In the genomic region with DNA sequence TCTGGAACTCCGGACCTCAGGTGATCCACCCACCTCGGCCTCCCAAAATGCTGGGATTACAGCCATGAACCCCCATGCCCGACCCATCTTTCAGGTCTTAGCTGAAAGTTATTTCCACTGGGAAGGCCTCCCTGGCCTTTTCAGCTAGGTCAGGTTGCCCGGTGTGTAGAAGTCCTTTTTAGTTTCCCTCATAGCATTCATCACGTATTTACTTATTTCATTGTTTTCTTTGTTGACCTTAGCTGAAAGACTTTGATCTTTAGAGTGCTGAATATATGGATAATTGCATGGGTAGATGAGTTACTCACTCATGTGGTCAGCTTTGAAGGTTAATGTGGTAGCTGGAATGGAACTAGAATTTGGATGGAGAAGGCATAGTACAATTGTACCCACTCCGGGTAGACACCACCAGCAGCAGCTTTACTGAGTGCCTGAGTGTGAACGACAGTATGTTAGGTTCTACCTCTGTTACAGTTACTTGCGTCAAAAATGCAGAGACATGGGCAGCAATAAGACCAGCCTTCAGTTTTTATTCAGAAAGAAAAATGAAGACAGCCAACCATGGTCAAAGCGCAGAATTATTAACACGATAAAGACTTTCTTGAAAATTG, we compare ENCODE assay signal across 1 cellular context.
TF ChIP-seq lines count a peak whose summit lies in the region.

No MANE protein-coding gene starts in this region.

TF ChIP-seq in HepG2, 621 proteins besides CTCF, POLR2A, EP300 and RAD21 (continued from another document and continues in another):
- TF ChIP-seq MXI1 (IDR thresholded peaks at IDR 0.05; ENCODE audit: borderline replicate concordance, low read depth, low read length) = peak; percentile 56; the same call in 1 of the 3 replicates
- TF ChIP-seq, protein P1, sequence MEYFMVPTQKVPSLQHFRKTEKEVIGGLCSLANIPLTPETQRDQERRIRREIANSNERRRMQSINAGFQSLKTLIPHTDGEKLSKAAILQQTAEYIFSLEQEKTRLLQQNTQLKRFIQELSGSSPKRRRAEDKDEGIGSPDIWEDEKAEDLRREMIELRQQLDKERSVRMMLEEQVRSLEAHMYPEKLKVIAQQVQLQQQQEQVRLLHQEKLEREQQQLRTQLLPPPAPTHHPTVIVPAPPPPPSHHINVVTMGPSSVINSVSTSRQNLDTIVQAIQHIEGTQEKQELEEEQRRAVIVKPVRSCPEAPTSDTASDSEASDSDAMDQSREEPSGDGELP (IDR thresholded peaks at IDR 0.05; ENCODE audit: borderline replicate concordance, low read depth) = peak; percentile 73; the same call in 1 of the 2 replicates
- TF ChIP-seq, protein P2, sequence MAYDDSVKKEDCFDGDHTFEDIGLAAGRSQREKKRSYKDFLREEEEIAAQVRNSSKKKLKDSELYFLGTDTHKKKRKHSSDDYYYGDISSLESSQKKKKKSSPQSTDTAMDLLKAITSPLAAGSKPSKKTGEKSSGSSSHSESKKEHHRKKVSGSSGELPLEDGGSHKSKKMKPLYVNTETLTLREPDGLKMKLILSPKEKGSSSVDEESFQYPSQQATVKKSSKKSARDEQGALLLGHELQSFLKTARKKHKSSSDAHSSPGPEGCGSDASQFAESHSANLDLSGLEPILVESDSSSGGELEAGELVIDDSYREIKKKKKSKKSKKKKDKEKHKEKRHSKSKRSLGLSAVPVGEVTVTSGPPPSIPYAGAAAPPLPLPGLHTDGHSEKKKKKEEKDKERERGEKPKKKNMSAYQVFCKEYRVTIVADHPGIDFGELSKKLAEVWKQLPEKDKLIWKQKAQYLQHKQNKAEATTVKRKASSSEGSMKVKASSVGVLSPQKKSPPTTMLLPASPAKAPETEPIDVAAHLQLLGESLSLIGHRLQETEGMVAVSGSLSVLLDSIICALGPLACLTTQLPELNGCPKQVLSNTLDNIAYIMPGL (CRISPR knock-in tag; IDR thresholded peaks at IDR 0.05; ENCODE audit: borderline replicate concordance in 1 of 2, low read depth in 1 of 2) = 0 out of 4 replicates have a peak, but pooled peaks have one; percentile 42 to 67
- TF ChIP-seq FOSL2 (CRISPR knock-in tag; IDR thresholded peaks at IDR 0.05) = peak; percentile 89
- no peak for TF ChIP-seq PAF1 (CRISPR knock-in tag; IDR thresholded peaks at IDR 0.05)
- no peak for TF ChIP-seq ZNF766 (CRISPR knock-in tag; IDR thresholded peaks at IDR 0.05; ENCODE audit: borderline replicate concordance)
- TF ChIP-seq KDM5A (IDR thresholded peaks at IDR 0.05; ENCODE audit: borderline replicate concordance, low read length) = peak; percentile 73; the same call in 1 of the 2 replicates
- TF ChIP-seq, protein P3, sequence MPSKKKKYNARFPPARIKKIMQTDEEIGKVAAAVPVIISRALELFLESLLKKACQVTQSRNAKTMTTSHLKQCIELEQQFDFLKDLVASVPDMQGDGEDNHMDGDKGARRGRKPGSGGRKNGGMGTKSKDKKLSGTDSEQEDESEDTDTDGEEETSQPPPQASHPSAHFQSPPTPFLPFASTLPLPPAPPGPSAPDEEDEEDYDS (CRISPR knock-in tag; IDR thresholded peaks at IDR 0.05) = peak; percentile 82
- no peak for TF ChIP-seq U2AF2 (IDR thresholded peaks at IDR 0.05; ENCODE audit: low read depth, low read length)
- TF ChIP-seq, protein P4, sequence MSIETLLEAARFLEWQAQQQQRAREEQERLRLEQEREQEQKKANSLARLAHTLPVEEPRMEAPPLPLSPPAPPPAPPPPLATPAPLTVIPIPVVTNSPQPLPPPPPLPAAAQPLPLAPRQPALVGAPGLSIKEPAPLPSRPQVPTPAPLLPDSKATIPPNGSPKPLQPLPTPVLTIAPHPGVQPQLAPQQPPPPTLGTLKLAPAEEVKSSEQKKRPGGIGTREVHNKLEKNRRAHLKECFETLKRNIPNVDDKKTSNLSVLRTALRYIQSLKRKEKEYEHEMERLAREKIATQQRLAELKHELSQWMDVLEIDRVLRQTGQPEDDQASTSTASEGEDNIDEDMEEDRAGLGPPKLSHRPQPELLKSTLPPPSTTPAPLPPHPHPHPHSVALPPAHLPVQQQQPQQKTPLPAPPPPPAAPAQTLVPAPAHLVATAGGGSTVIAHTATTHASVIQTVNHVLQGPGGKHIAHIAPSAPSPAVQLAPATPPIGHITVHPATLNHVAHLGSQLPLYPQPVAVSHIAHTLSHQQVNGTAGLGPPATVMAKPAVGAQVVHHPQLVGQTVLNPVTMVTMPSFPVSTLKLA (IDR thresholded peaks at IDR 0.05) = peak; percentile 43; the same call in 1 of the 2 replicates
- TF ChIP-seq ZNF614 (CRISPR knock-in tag; IDR thresholded peaks at IDR 0.05; ENCODE audit: borderline replicate concordance) = peak; percentile 98
- TF ChIP-seq TGIF2 (CRISPR knock-in tag; IDR thresholded peaks at IDR 0.05) = peak; percentile 63
- TF ChIP-seq, protein P5, sequence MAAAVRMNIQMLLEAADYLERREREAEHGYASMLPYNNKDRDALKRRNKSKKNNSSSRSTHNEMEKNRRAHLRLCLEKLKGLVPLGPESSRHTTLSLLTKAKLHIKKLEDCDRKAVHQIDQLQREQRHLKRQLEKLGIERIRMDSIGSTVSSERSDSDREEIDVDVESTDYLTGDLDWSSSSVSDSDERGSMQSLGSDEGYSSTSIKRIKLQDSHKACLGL (CRISPR knock-in tag; IDR thresholded peaks at IDR 0.05) = no peak
- TF ChIP-seq CCAR2 (optimal IDR thresholded peaks at IDR 0.05; ENCODE audit: low read depth, low read length) = peak; percentile 49
- TF ChIP-seq ZNF138 (CRISPR knock-in tag; IDR thresholded peaks at IDR 0.05; ENCODE audit: low read depth) = no peak
- TF ChIP-seq JDP2 (CRISPR knock-in tag; IDR thresholded peaks at IDR 0.05; ENCODE audit: borderline replicate concordance) = no peak
- peak; percentile 45; the same call in 1 of the 2 replicates for TF ChIP-seq CCDC6 (CRISPR knock-in tag; IDR thresholded peaks at IDR 0.05)
- TF ChIP-seq, protein P6, sequence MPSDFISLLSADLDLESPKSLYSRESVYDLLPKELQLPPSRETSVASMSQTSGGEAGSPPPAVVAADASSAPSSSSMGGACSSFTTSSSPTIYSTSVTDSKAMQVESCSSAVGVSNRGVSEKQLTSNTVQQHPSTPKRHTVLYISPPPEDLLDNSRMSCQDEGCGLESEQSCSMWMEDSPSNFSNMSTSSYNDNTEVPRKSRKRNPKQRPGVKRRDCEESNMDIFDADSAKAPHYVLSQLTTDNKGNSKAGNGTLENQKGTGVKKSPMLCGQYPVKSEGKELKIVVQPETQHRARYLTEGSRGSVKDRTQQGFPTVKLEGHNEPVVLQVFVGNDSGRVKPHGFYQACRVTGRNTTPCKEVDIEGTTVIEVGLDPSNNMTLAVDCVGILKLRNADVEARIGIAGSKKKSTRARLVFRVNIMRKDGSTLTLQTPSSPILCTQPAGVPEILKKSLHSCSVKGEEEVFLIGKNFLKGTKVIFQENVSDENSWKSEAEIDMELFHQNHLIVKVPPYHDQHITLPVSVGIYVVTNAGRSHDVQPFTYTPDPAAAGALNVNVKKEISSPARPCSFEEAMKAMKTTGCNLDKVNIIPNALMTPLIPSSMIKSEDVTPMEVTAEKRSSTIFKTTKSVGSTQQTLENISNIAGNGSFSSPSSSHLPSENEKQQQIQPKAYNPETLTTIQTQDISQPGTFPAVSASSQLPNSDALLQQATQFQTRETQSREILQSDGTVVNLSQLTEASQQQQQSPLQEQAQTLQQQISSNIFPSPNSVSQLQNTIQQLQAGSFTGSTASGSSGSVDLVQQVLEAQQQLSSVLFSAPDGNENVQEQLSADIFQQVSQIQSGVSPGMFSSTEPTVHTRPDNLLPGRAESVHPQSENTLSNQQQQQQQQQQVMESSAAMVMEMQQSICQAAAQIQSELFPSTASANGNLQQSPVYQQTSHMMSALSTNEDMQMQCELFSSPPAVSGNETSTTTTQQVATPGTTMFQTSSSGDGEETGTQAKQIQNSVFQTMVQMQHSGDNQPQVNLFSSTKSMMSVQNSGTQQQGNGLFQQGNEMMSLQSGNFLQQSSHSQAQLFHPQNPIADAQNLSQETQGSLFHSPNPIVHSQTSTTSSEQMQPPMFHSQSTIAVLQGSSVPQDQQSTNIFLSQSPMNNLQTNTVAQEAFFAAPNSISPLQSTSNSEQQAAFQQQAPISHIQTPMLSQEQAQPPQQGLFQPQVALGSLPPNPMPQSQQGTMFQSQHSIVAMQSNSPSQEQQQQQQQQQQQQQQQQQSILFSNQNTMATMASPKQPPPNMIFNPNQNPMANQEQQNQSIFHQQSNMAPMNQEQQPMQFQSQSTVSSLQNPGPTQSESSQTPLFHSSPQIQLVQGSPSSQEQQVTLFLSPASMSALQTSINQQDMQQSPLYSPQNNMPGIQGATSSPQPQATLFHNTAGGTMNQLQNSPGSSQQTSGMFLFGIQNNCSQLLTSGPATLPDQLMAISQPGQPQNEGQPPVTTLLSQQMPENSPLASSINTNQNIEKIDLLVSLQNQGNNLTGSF (CRISPR knock-in tag; IDR thresholded peaks at IDR 0.05) = no peak
- TF ChIP-seq TBX3 (IDR thresholded peaks at IDR 0.05; ENCODE audit: borderline replicate concordance) = peak; percentile 99
- TF ChIP-seq, protein P7, sequence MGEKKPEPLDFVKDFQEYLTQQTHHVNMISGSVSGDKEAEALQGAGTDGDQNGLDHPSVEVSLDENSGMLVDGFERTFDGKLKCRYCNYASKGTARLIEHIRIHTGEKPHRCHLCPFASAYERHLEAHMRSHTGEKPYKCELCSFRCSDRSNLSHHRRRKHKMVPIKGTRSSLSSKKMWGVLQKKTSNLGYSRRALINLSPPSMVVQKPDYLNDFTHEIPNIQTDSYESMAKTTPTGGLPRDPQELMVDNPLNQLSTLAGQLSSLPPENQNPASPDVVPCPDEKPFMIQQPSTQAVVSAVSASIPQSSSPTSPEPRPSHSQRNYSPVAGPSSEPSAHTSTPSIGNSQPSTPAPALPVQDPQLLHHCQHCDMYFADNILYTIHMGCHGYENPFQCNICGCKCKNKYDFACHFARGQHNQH (CRISPR knock-in tag; IDR thresholded peaks at IDR 0.05) = peak; percentile 74; the same call in 1 of the 2 replicates
- TF ChIP-seq, protein P8, sequence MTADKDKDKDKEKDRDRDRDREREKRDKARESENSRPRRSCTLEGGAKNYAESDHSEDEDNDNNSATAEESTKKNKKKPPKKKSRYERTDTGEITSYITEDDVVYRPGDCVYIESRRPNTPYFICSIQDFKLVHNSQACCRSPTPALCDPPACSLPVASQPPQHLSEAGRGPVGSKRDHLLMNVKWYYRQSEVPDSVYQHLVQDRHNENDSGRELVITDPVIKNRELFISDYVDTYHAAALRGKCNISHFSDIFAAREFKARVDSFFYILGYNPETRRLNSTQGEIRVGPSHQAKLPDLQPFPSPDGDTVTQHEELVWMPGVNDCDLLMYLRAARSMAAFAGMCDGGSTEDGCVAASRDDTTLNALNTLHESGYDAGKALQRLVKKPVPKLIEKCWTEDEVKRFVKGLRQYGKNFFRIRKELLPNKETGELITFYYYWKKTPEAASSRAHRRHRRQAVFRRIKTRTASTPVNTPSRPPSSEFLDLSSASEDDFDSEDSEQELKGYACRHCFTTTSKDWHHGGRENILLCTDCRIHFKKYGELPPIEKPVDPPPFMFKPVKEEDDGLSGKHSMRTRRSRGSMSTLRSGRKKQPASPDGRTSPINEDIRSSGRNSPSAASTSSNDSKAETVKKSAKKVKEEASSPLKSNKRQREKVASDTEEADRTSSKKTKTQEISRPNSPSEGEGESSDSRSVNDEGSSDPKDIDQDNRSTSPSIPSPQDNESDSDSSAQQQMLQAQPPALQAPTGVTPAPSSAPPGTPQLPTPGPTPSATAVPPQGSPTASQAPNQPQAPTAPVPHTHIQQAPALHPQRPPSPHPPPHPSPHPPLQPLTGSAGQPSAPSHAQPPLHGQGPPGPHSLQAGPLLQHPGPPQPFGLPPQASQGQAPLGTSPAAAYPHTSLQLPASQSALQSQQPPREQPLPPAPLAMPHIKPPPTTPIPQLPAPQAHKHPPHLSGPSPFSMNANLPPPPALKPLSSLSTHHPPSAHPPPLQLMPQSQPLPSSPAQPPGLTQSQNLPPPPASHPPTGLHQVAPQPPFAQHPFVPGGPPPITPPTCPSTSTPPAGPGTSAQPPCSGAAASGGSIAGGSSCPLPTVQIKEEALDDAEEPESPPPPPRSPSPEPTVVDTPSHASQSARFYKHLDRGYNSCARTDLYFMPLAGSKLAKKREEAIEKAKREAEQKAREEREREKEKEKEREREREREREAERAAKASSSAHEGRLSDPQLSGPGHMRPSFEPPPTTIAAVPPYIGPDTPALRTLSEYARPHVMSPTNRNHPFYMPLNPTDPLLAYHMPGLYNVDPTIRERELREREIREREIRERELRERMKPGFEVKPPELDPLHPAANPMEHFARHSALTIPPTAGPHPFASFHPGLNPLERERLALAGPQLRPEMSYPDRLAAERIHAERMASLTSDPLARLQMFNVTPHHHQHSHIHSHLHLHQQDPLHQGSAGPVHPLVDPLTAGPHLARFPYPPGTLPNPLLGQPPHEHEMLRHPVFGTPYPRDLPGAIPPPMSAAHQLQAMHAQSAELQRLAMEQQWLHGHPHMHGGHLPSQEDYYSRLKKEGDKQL (CRISPR knock-in tag; IDR thresholded peaks at IDR 0.05; ENCODE audit: low read depth) = peak; percentile 95
- TF ChIP-seq, protein P9, sequence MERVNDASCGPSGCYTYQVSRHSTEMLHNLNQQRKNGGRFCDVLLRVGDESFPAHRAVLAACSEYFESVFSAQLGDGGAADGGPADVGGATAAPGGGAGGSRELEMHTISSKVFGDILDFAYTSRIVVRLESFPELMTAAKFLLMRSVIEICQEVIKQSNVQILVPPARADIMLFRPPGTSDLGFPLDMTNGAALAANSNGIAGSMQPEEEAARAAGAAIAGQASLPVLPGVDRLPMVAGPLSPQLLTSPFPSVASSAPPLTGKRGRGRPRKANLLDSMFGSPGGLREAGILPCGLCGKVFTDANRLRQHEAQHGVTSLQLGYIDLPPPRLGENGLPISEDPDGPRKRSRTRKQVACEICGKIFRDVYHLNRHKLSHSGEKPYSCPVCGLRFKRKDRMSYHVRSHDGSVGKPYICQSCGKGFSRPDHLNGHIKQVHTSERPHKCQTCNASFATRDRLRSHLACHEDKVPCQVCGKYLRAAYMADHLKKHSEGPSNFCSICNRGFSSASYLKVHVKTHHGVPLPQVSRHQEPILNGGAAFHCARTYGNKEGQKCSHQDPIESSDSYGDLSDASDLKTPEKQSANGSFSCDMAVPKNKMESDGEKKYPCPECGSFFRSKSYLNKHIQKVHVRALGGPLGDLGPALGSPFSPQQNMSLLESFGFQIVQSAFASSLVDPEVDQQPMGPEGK (CRISPR knock-in tag; IDR thresholded peaks at IDR 0.05) = peak; percentile 78
- no peak for TF ChIP-seq NBN (conservative IDR thresholded peaks at IDR 0.05)
- TF ChIP-seq, protein P10, sequence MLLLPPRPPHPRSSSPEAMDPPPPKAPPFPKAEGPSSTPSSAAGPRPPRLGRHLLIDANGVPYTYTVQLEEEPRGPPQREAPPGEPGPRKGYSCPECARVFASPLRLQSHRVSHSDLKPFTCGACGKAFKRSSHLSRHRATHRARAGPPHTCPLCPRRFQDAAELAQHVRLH (CRISPR knock-in tag; IDR thresholded peaks at IDR 0.05; ENCODE audit: borderline replicate concordance, low read depth) = peak; percentile 67; the same call in 1 of the 2 replicates
- TF ChIP-seq, protein P11, sequence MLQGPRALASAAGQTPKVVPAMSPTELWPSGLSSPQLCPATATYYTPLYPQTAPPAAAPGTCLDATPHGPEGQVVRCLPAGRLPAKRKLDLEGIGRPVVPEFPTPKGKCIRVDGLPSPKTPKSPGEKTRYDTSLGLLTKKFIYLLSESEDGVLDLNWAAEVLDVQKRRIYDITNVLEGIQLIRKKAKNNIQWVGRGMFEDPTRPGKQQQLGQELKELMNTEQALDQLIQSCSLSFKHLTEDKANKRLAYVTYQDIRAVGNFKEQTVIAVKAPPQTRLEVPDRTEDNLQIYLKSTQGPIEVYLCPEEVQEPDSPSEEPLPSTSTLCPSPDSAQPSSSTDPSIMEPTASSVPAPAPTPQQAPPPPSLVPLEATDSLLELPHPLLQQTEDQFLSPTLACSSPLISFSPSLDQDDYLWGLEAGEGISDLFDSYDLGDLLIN (CRISPR knock-in tag; IDR thresholded peaks at IDR 0.05; ENCODE audit: borderline replicate concordance) = no peak
- TF ChIP-seq SRF (IDR thresholded peaks at IDR 0.05; ENCODE audit: low read depth, low read length) = no peak
- TF ChIP-seq MED1 (CRISPR knock-in tag; IDR thresholded peaks at IDR 0.05) = peak; percentile 92
